13 cellular contexts compared by ENCODE assay signal in genomic region chr5:36492998-36493655, GRCh38.
DNase-seq lines count a peak whose midpoint lies in the region; ATAC-seq, FAIRE-seq and TF ChIP-seq lines count a peak whose summit lies in the region.
"Had no signal": no experiment of that assay in that cellular context is flagged by ENCODE, and none has a peak within 500 bp of the region (broad histone marks: within the 10 kb centered on the region; RNA-seq: fewer than 3 reads in every experiment).

No MANE protein-coding gene starts in this region.

- H2AFZ ChIP-seq in HCT116 (ENCODE audit: low read depth, low read length, poor library complexity, severe bottlenecking) = no peak overlapping the region
- H2AFZ ChIP-seq in PC-3 (ENCODE audit: low read length) = no peak overlapping the region
- H2AFZ ChIP-seq in endothelial cell of umbilical vein (ENCODE audit: low read depth, low read length) = no peak overlapping the region

- H4K20me1 ChIP-seq in HCT116 (ENCODE audit: insufficient read depth) (no peaks in the 10 kb centered on the region), PC-3 (ENCODE audit: low read length) (no peaks in the 10 kb centered on the region), endothelial cell of umbilical vein (replicated peaks; ENCODE audit: control insufficient read depth, extremely low read depth, insufficient read depth, low read length) (no peaks in the 10 kb centered on the region)

- H3K27me3 ChIP-seq in HCT116 (ENCODE audit: insufficient read depth, low read length) = no peaks in the 10 kb centered on the region
- no peaks in the 10 kb centered on the region for H3K27me3 ChIP-seq in PC-3 (ENCODE audit: low read length)
- no peaks in the 10 kb centered on the region for H3K27me3 ChIP-seq in endothelial cell of umbilical vein (ENCODE audit: control insufficient read depth in 2 of 2, insufficient read depth in 2 of 2, low read length in 2 of 2)
- H3K27me3 ChIP-seq: Peyer's patch had no signal

- CTCF ChIA-PET in HCT116 (lab: Charles Lee) (interaction anchor here (1.3 to 2.5 kb wide), 3 partner anchors 12 to 16 kb away, joined by 3 to 9 read pairs (median 6); no protein-coding TSS in a partner anchor), PC-3 (lab: Charles Lee) (no interaction called here), endothelial cell of umbilical vein (lab: Charles Lee) (interaction anchor here (1.0 to 2.6 kb wide), 3 partner anchors 12 to 112 kb away, joined by 3 to 14 read pairs (median 3); no protein-coding TSS in a partner anchor)

- H3K27ac ChIP-seq in HCT116 (ENCODE audit: low read depth, low read length) (no peak overlapping the region), PC-3 (ENCODE audit: low read length) (peak overlapping the region; percentile 65), endothelial cell of umbilical vein (ENCODE audit: insufficient read depth, low read depth, low read length) (no peak overlapping the region)
- H3K27ac ChIP-seq: Peyer's patch, VCaP had no signal

- TF ChIP-seq POLR2A in HCT116 (IDR thresholded peaks at IDR 0.05; ENCODE audit: borderline replicate concordance, extremely low read depth, insufficient read depth, insufficient read length) (no peak), endothelial cell of umbilical vein (IDR thresholded peaks at IDR 0.05; ENCODE audit: low read depth, low read length) (no peak)

- TF ChIP-seq CTCF in HCT116 (IDR thresholded peaks at IDR 0.05 in 2 of 3, conservative IDR thresholded peaks at IDR 0.05 in 1 of 3; ENCODE audit: borderline replicate concordance in 1 of 3, insufficient read depth in 1 of 3, low read depth in 2 of 3, low read length in 2 of 3) (0 out of 6 replicates have a peak, but pooled peaks have one; percentile 1 to 22 (median 10)), PC-3 (conservative IDR thresholded peaks at IDR 0.05; ENCODE audit: low read depth, low read length) (peak; percentile 43; the same call in 1 of the 2 replicates), endothelial cell of umbilical vein (IDR thresholded peaks at IDR 0.05; ENCODE audit: extremely low read depth in 1 of 2, insufficient read depth in 1 of 2, low read depth in 1 of 2, low read length in 2 of 2) (no peak), retinal pigment epithelial cell (conservative IDR thresholded peaks at IDR 0.05; ENCODE audit: low read depth, low read length) (peak; percentile 16)

- ATAC-seq in HCT116 = peak; percentile 55; the same call in 1 of the 2 replicates
- peak; percentile 80 for ATAC-seq in PC-3
- ATAC-seq: activated CD8-positive, alpha-beta T cell treated with anti-CD3 and anti-CD28 coated beads, Interleukin-2, amount 10 ng/mL, durations not matched to agents 7 days and 5 days; naive thymus-derived CD8-positive, alpha-beta T cell had no signal

- dilution Hi-C loops in endothelial cell of umbilical vein (cut with MboI; ENCODE audit: extremely low pct_ligation_motif_present, low sequenced_read_pairs) = no loop called here

- H3K9ac ChIP-seq in HCT116 (ENCODE audit: low read length) (no peak overlapping the region), PC-3 (ENCODE audit: low read length) (no peak overlapping the region), endothelial cell of umbilical vein (replicated peaks; ENCODE audit: extremely low read depth, insufficient read depth, low read length) (no peak overlapping the region)

- H3K4me3 ChIP-seq in HCT116 (replicated peaks in 1 of 2; ENCODE audit: low read depth in 1 of 2, low read length in 2 of 2) (no peak overlapping the region), PC-3 (ENCODE audit: low read length) (no peak overlapping the region), endothelial cell of umbilical vein (replicated peaks in 1 of 3; ENCODE audit: insufficient read depth in 1 of 3, low read depth in 1 of 3, low read length in 3 of 3) (no peak overlapping the region), retinal pigment epithelial cell (ENCODE audit: low read length) (no peak overlapping the region)
- H3K4me3 ChIP-seq: Peyer's patch had no signal

- RAD21 ChIA-PET in HCT116 (lab: Charles Lee; ENCODE audit: low non-redundant PET in 1 of 2, low total read pairs in 2 of 2, uncharacterized antibody in 2 of 2, unreplicated experiment in 2 of 2) = no interaction called here

- no peaks in the 10 kb centered on the region for H3K9me3 ChIP-seq in HCT116 (ENCODE audit: control insufficient read depth in 1 of 2, insufficient read depth in 1 of 2, low read depth in 1 of 2, low read length in 2 of 2)
- no peaks in the 10 kb centered on the region for H3K9me3 ChIP-seq in PC-3 (ENCODE audit: low read length)
- no peaks in the 10 kb centered on the region for H3K9me3 ChIP-seq in endothelial cell of umbilical vein (replicated peaks; ENCODE audit: control insufficient read depth, insufficient read depth, low read length)
- H3K9me3 ChIP-seq: Peyer's patch had no signal

- BruUV-seq in HCT116 (replicated peaks; lab: Mats Ljungman, UMichigan) = no TSS peak
- no TSS peak for BruUV-seq in PC-3 (replicated peaks; lab: Mats Ljungman, UMichigan)
- no TSS peak for BruUV-seq in endothelial cell of umbilical vein (replicated peaks; lab: Mats Ljungman, UMichigan)

- H3K4me2 ChIP-seq in HCT116 (ENCODE audit: low read length) = no peak overlapping the region
- H3K4me2 ChIP-seq in PC-3 (ENCODE audit: low read length) = peak overlapping the region; percentile 19; the same call in 1 of the 2 replicates
- no peak overlapping the region for H3K4me2 ChIP-seq in endothelial cell of umbilical vein (ENCODE audit: insufficient read depth, low read length)

- peak; percentile 4 for DNase-seq in HCT116 (ENCODE audit: low read depth, low spot score)
- DNase-seq in PC-3 = peak; percentile 84
- DNase-seq in endothelial cell of umbilical vein (ENCODE audit: low read depth, low spot score) = peak; percentile 4
- no peak for DNase-seq in retinal pigment epithelial cell (ENCODE audit: low read depth)
- DNase-seq in NCI-H187 treated with DMSO at 0.1 percent for 48 hours (lab: John Stamatoyannopoulos, UW) = no peak
- DNase-seq in activated CD8-positive, alpha-beta memory T cell treated with anti-CD3 and anti-CD28 coated beads, Interleukin-2, amount 50 U/mL, for 48 hours = no peak
- DNase-seq in activated T-cell treated with anti-CD3 and anti-CD28 coated beads, Interleukin-2, amount 50 U/mL, for 48 hours = no peak
- DNase-seq in NOMO-1 (lab: John Stamatoyannopoulos, UW; ENCODE audit: unreplicated experiment in 2 of 2) = no peak
- DNase-seq: activated CD8-positive, alpha-beta T cell treated with anti-CD3 and anti-CD28 coated beads, Interleukin-2, amount 10 ng/mL, durations not matched to agents 7 days and 5 days; amniotic stem cell; naive thymus-derived CD8-positive, alpha-beta T cell; Peyer's patch had no signal

- FAIRE-seq in endothelial cell of umbilical vein (lab: Jason Lieb, UNC) = no peak

- H3F3A ChIP-seq in PC-3 (ENCODE audit: low read length, unreplicated experiment) = no peaks in the 10 kb centered on the region

- POLR2A ChIA-PET in HCT116 (lab: Charles Lee) = no interaction called here
- POLR2A ChIA-PET in PC-3 (lab: Charles Lee; ENCODE audit: unreplicated experiment) = no interaction called here
- POLR2A ChIA-PET in endothelial cell of umbilical vein (lab: Charles Lee) = no interaction called here

- H3K79me2 ChIP-seq in HCT116 (ENCODE audit: insufficient read depth, low read length) (no peaks in the 10 kb centered on the region), PC-3 (ENCODE audit: low read length) (no peaks in the 10 kb centered on the region), endothelial cell of umbilical vein (ENCODE audit: control insufficient read depth, insufficient read depth, low read length) (no peaks in the 10 kb centered on the region)

- no peaks in the 10 kb centered on the region for H3K9me2 ChIP-seq in HCT116 (ENCODE audit: insufficient read depth)
- no peaks in the 10 kb centered on the region for H3K9me2 ChIP-seq in PC-3 (replicated peaks; ENCODE audit: low read length)

- H3K9me1 ChIP-seq in endothelial cell of umbilical vein (replicated peaks; ENCODE audit: control insufficient read depth, extremely low read depth, insufficient read depth, low read length) = no peaks in the 10 kb centered on the region

- intact Hi-C loops in HCT116 (cut with micrococcal nuclease) = loop anchor here (5.0 to 10.0 kb wide), 2 partner anchors 66 to 208 kb away; no protein-coding TSS in a partner anchor
- intact Hi-C loops in PC-3 (cut with micrococcal nuclease) = no loop called here
- intact Hi-C loops in endothelial cell of umbilical vein (cut with micrococcal nuclease) = no loop called here

- peaks cover 0 to 10% of the 10 kb centered on the region in 2 experiments; a peak in 2 of 4 replicates for H3K4me1 ChIP-seq in HCT116 (ENCODE audit: control insufficient read depth in 1 of 2, insufficient read depth in 2 of 2, low read length in 2 of 2)
- peaks cover 35% of the 10 kb centered on the region for H3K4me1 ChIP-seq in PC-3 (ENCODE audit: insufficient read depth, low read length)
- H3K4me1 ChIP-seq in endothelial cell of umbilical vein (ENCODE audit: control insufficient read depth, extremely low read depth, insufficient read depth, low read length) = no peaks in the 10 kb centered on the region
- H3K4me1 ChIP-seq: Peyer's patch had no signal

- H3K36me3 ChIP-seq in HCT116 (ENCODE audit: control insufficient read depth in 1 of 2, insufficient read depth in 2 of 2, low read length in 2 of 2) (no peaks in the 10 kb centered on the region), PC-3 (ENCODE audit: low read depth, low read length) (no peaks in the 10 kb centered on the region), endothelial cell of umbilical vein (ENCODE audit: control insufficient read depth in 2 of 2, extremely low read depth in 1 of 2, insufficient read depth in 2 of 2, low read length in 2 of 2) (no peaks in the 10 kb centered on the region)
- H3K36me3 ChIP-seq: Peyer's patch had no signal

- TF ChIP-seq RAD21 in HCT116 (IDR thresholded peaks at IDR 0.05; ENCODE audit: low read depth) = no peak

TF ChIP-seq in HCT116, 20 proteins besides CTCF, POLR2A, EP300 and RAD21:
- TF ChIP-seq SP1 (IDR thresholded peaks at IDR 0.05; ENCODE audit: low read depth) (peak; percentile 30; the same call in 1 of the 2 replicates), ELF1 (IDR thresholded peaks at IDR 0.05; ENCODE audit: borderline replicate concordance, low read depth) (no peak), FOSL1 (IDR thresholded peaks at IDR 0.05; ENCODE audit: low read depth) (peak; percentile 58; the same call in 1 of the 2 replicates), CEBPB (IDR thresholded peaks at IDR 0.05; ENCODE audit: low read depth) (no peak), JUND (IDR thresholded peaks at IDR 0.05) (peak; percentile 50; the same call in 1 of the 2 replicates)

TF ChIP-seq in endothelial cell of umbilical vein, 7 proteins besides CTCF, POLR2A, EP300 and RAD21:
- TF ChIP-seq GATA2 (IDR thresholded peaks at IDR 0.05; ENCODE audit: insufficient read depth, insufficient read length, low read depth, low read length) = no peak
- peak; percentile 63 for TF ChIP-seq FOS (IDR thresholded peaks at IDR 0.05; ENCODE audit: borderline replicate concordance, insufficient read depth, low read length)
- TF ChIP-seq JUN (IDR thresholded peaks at IDR 0.05; ENCODE audit: borderline replicate concordance, insufficient read depth, insufficient read length, low read depth) = no peak
- no peak for TF ChIP-seq MAX (IDR thresholded peaks at IDR 0.05; ENCODE audit: insufficient read depth, insufficient read length)

Comparison
In these comparisons a context has a peak if more than half of its experiments do, and no peak if none do; other contexts are left out.
1. DNase-seq: peak in HCT116 (single experiment), PC-3 (single experiment) and endothelial cell of umbilical vein (single experiment); none in retinal pigment epithelial cell (single experiment), NCI-H187 treated with DMSO at 0.1 percent for 48 hours (single experiment), activated CD8-positive, alpha-beta memory T cell treated with anti-CD3 and anti-CD28 coated beads, Interleukin-2, amount 50 U/mL, for 48 hours (single experiment), activated T-cell treated with anti-CD3 and anti-CD28 coated beads, Interleukin-2, amount 50 U/mL, for 48 hours (0 of 2) and NOMO-1 (0 of 2).
2. CTCF ChIP-seq: peak in HCT116 (3 of 3), PC-3 (single experiment) and retinal pigment epithelial cell (single experiment); none in endothelial cell of umbilical vein (0 of 2).